ENCODE assay signal across 8 cellular contexts in the genomic region with DNA sequence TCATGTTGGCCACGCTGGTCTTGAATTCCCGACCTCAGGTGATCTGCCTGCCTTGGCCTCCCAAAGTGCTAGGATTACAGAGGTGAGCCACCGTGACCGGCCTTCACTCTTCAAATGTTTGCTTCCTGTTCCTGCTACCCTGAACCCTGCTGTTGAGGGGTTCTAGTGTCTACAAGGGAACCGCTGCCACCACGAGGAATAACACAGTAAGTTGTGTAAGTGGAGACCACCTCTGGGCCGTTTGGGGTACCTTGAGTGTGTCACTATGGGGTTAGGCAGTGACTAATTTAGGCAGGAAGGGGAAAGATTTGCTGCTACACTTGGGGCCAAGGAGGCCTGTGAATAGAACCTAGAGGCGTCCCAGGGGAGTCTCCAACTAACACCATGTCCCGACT. TPM values are rescaled to one million over a fixed set of nuclear protein-coding genes. Genes with fewer than 3 reads are reported as not detected.
DNase-seq lines count a peak whose midpoint lies in the region; ATAC-seq lines count a peak whose summit lies in the region.
"Had no signal": no experiment of that assay in that cellular context is flagged by ENCODE, and none has a peak within 500 bp of the region (broad histone marks: within the 10 kb centered on the region; RNA-seq: fewer than 3 reads in every experiment).

No MANE protein-coding gene starts in this region.

- peaks cover 28% of the 10 kb centered on the region for H3K4me1 Mint-ChIP-seq in activated naive CD8-positive, alpha-beta T cell treated with anti-CD3 and anti-CD28 coated beads, Interleukin-2, amount 50 U/mL, for 24 hours

- H3K4me1 ChIP-seq in HUES64 (ENCODE audit: insufficient read depth, low read length) (peaks cover 8% of the 10 kb centered on the region), iPS-20b (ENCODE audit: insufficient read depth, low read length) (peaks cover 3% of the 10 kb centered on the region; the same call in 1 of the 2 replicates), subcutaneous abdominal adipose tissue (ENCODE audit: control insufficient read depth in 5 of 5, insufficient read depth in 5 of 5, low read length in 5 of 5) (peaks cover 2 to 30% (median 23%) of the 10 kb centered on the region in 5 donors)

- ATAC-seq in activated naive CD8-positive, alpha-beta T cell treated with anti-CD3 and anti-CD28 coated beads, Interleukin-2, amount 50 U/mL, for 24 hours: no peak
- no peak for ATAC-seq in HG02840 (IDR thresholded peaks at IDR 0.05; ENCODE audit: low FRiP score, unreplicated experiment)

- H3K36me3 ChIP-seq in HUES64 (ENCODE audit: insufficient read depth, low read length): peaks cover under 1% of the 10 kb centered on the region; the same call in 1 of the 2 replicates
- no peaks in the 10 kb centered on the region; the same call in 1 of the 2 replicates for H3K36me3 ChIP-seq in iPS-20b (ENCODE audit: insufficient read depth, low read depth, low read length)
- peaks cover 0 to 3% (median 0%) of the 10 kb centered on the region in 5 donors for H3K36me3 ChIP-seq in subcutaneous abdominal adipose tissue (ENCODE audit: control insufficient read depth in 5 of 5, insufficient read depth in 5 of 5, low read length in 5 of 5)

- H3K9me3 ChIP-seq in HUES64 (ENCODE audit: insufficient read depth, low read depth, low read length): no peaks in the 10 kb centered on the region
- no peaks in the 10 kb centered on the region for H3K9me3 ChIP-seq in iPS-20b (ENCODE audit: insufficient read depth, low read depth, low read length)
- H3K9me3 ChIP-seq in subcutaneous abdominal adipose tissue (ENCODE audit: control insufficient read depth in 5 of 5, low read length in 5 of 5): no peaks in the 10 kb centered on the region

- WGBS in HUES64: 55% methylated on average over 9 of the region's 9 CpGs

- no peaks in the 10 kb centered on the region for H3K27me3 Mint-ChIP-seq in activated naive CD8-positive, alpha-beta T cell treated with anti-CD3 and anti-CD28 coated beads, Interleukin-2, amount 50 U/mL, for 24 hours

- H3K36me3 Mint-ChIP-seq in activated naive CD8-positive, alpha-beta T cell treated with anti-CD3 and anti-CD28 coated beads, Interleukin-2, amount 50 U/mL, for 24 hours (ENCODE audit: low read depth): no peaks in the 10 kb centered on the region

- H3K4me3 Mint-ChIP-seq in activated naive CD8-positive, alpha-beta T cell treated with anti-CD3 and anti-CD28 coated beads, Interleukin-2, amount 50 U/mL, for 24 hours: peak overlapping the region; percentile 92

- peak overlapping the region; percentile 58 for H3K4me3 ChIP-seq in HUES64 (ENCODE audit: low read length)
- H3K4me3 ChIP-seq in iPS-20b (ENCODE audit: low read length): peak overlapping the region; percentile 72
- peak overlapping the region; percentile 59 to 73 (median 64) for H3K4me3 ChIP-seq in subcutaneous abdominal adipose tissue (ENCODE audit: low read depth in 1 of 5, low read length in 5 of 5)

- H3K27me3 ChIP-seq in HUES64 (ENCODE audit: insufficient read depth, low read length) (no peaks in the 10 kb centered on the region), iPS-20b (ENCODE audit: insufficient read depth, low read length) (no peaks in the 10 kb centered on the region), subcutaneous abdominal adipose tissue (ENCODE audit: control insufficient read depth in 5 of 5, insufficient read depth in 4 of 5, low read length in 5 of 5) (no peaks in the 10 kb centered on the region)

- peak overlapping the region; percentile 94 for H3K27ac Mint-ChIP-seq in activated naive CD8-positive, alpha-beta T cell treated with anti-CD3 and anti-CD28 coated beads, Interleukin-2, amount 50 U/mL, for 24 hours

- no peaks in the 10 kb centered on the region for H3K9me3 Mint-ChIP-seq in activated naive CD8-positive, alpha-beta T cell treated with anti-CD3 and anti-CD28 coated beads, Interleukin-2, amount 50 U/mL, for 24 hours

- DNase-seq in activated naive CD8-positive, alpha-beta T cell treated with anti-CD3 and anti-CD28 coated beads, Interleukin-2, amount 50 U/mL, for 24 hours: no peak
- no peak for DNase-seq in NCI-H748 (lab: John Stamatoyannopoulos, UW; ENCODE audit: unreplicated experiment)
- DNase-seq in SKM-1 (lab: John Stamatoyannopoulos, UW; ENCODE audit: unreplicated experiment): no peak
- DNase-seq: NCI-H524 treated with DMSO at 0.1 percent for 48 hours had no signal

- H3K9ac ChIP-seq in HUES64 (ENCODE audit: low read depth, low read length): peak overlapping the region; percentile 95
- peak overlapping the region; percentile 84; the same call in 1 of the 2 replicates for H3K9ac ChIP-seq in iPS-20b (ENCODE audit: low read depth, low read length)
- H3K9ac ChIP-seq in subcutaneous abdominal adipose tissue (ENCODE audit: low read length in 5 of 5): peak overlapping the region in 4 of 5 donors; percentile 41 to 82 (median 50)

- H3K27ac ChIP-seq in HUES64 (ENCODE audit: low read depth, low read length): peak overlapping the region; percentile 99
- no peak overlapping the region for H3K27ac ChIP-seq in iPS-20b (ENCODE audit: low read length)
- H3K27ac ChIP-seq in subcutaneous abdominal adipose tissue (ENCODE audit: low read depth, low read length): peak overlapping the region; percentile 86

RNA-seq across cellular contexts. Expression of a gene that starts 2.2 kb away (rescaled TPM):
- polyA plus RNA-seq in HUES64 (2013, experiment 1 of 2): 40.2 TPM
- polyA plus RNA-seq in HUES64 (2013, experiment 2 of 2): 49.6 TPM

RNA-seq across cellular contexts. Expression of a gene that starts 16.5 kb away (rescaled TPM):
- 3.2 TPM for polyA plus RNA-seq in HUES64 (2013, experiment 1 of 2)
- polyA plus RNA-seq in HUES64 (2013, experiment 2 of 2): 4.6 TPM

RNA-seq across cellular contexts. Expression of a gene that starts 41.4 kb away (rescaled TPM):
- polyA plus RNA-seq in HUES64 (2013, experiment 1 of 2): 1.8 TPM
- 1.9 TPM for polyA plus RNA-seq in HUES64 (2013, experiment 2 of 2)

RNA-seq across cellular contexts. Expression of a gene that starts 43.6 kb away (rescaled TPM):
- 19.4 TPM for polyA plus RNA-seq in HUES64 (2013, experiment 1 of 2)
- 38.6 TPM for polyA plus RNA-seq in HUES64 (2013, experiment 2 of 2)
